In the genomic region with DNA sequence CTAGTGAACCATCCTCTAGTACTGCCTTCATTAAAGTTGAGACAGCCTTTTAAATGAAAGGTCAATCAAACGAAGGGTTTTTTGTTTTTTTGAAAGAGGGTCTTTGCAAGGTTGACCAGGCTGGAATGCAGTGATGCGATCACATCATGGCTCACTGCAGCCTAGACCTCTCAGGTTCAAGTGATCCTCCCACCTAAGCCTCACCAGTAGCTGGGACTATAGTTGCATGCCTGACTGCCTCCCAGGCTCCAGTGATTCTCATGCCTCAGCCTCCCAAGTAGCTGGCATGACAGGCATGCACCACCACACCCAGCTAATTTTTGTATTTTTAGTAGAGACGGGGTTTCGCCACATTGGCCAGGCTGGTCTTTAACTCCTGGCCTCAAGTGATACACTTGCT, we compare ENCODE assay signal across 20 cellular contexts.
"Had no signal": no experiment of that assay in that cellular context is flagged by ENCODE, and none has a peak within 500 bp of the region (broad histone marks: within the 10 kb centered on the region; RNA-seq: fewer than 3 reads in every experiment).

No MANE protein-coding gene starts in this region.

- H3K36me3 Mint-ChIP-seq: activated naive CD4-positive, alpha-beta T cell treated with anti-CD3 and anti-CD28 coated beads, Interleukin-2, amount 50 U/mL, for 24 hours had no signal

- H3K4me3 Mint-ChIP-seq: activated CD8-positive, alpha-beta T cell treated with anti-CD3 and anti-CD28 coated beads, Interleukin-2, amount 10 ng/mL, durations not matched to agents 7 days and 5 days; activated naive CD4-positive, alpha-beta T cell treated with anti-CD3 and anti-CD28 coated beads, Interleukin-2, amount 50 U/mL, for 24 hours; T-helper 1 cell treated with Interleukin-12 subunit alpha and Interleukin-12 subunit beta and Interleukin-4 antibody, amounts not matched to agents 30 μg/mL and 1 μg/mL, for 36 hours had no signal

- H3K4me1 ChIP-seq: breast epithelium had no signal

- H3K36me3 ChIP-seq: breast epithelium had no signal

- H3K27ac ChIP-seq: breast epithelium had no signal

- H3K27ac Mint-ChIP-seq: activated CD8-positive, alpha-beta T cell treated with anti-CD3 and anti-CD28 coated beads, Interleukin-2, amount 10 ng/mL, durations not matched to agents 7 days and 5 days; activated naive CD4-positive, alpha-beta T cell treated with anti-CD3 and anti-CD28 coated beads, Interleukin-2, amount 50 U/mL, for 24 hours; T-helper 1 cell treated with Interleukin-12 subunit alpha and Interleukin-12 subunit beta and Interleukin-4 antibody, amounts not matched to agents 30 μg/mL and 1 μg/mL, for 36 hours had no signal

- ATAC-seq: activated CD4-positive, CD25-positive, alpha-beta regulatory T cell treated with anti-CD3 and anti-CD28 coated beads, Interleukin-2, amount 50 U/mL, for 24 hours; activated CD8-positive, alpha-beta T cell treated with anti-CD3 and anti-CD28 coated beads, Interleukin-2, amount 10 ng/mL, durations not matched to agents 7 days and 5 days; PC-3 had no signal

- DNase-seq: activated CD4-positive, alpha-beta T cell treated with anti-CD3 and anti-CD28 coated beads for 48 hours; activated CD4-positive, alpha-beta T cell treated with anti-CD3 and anti-CD28 coated beads, Interleukin-2, amount 50 U/mL, for 4 hours; activated CD8-positive, alpha-beta memory T cell treated with anti-CD3 and anti-CD28 coated beads, Interleukin-2, amount 50 U/mL, for 48 hours; activated CD8-positive, alpha-beta T cell treated with anti-CD3 and anti-CD28 coated beads, Interleukin-2, amount 10 ng/mL, durations not matched to agents 7 days and 5 days; activated naive CD4-positive, alpha-beta T cell; activated T-cell treated with anti-CD3 and anti-CD28 coated beads, Interleukin-2, amount 50 U/mL, for 1 hour; aorta; caudate nucleus; NCI-H1048; NCI-H146; NCI-H187 treated with DMSO at 0.1 percent for 48 hours; NCI-H2081 treated with DMSO at 0.1 percent for 48 hours; NCI-H446; NCI-H524; PC-3; SHP77 treated with DMSO at 0.1 percent for 48 hours had no signal

- H3K9me3 Mint-ChIP-seq: activated naive CD4-positive, alpha-beta T cell treated with anti-CD3 and anti-CD28 coated beads, Interleukin-2, amount 50 U/mL, for 24 hours; T-helper 1 cell treated with Interleukin-12 subunit alpha and Interleukin-12 subunit beta and Interleukin-4 antibody, amounts not matched to agents 30 μg/mL and 1 μg/mL, for 36 hours had no signal

- H3K9me3 ChIP-seq: breast epithelium had no signal

- H3K4me3 ChIP-seq: breast epithelium had no signal

- H3K4me1 Mint-ChIP-seq: activated naive CD4-positive, alpha-beta T cell treated with anti-CD3 and anti-CD28 coated beads, Interleukin-2, amount 50 U/mL, for 24 hours had no signal

- H3K27me3 ChIP-seq: breast epithelium had no signal
